ENCODE assay signal across 1 cellular context in genomic region chr2:224027070-224027469, GRCh38.
TF ChIP-seq lines count a peak whose summit lies in the region.

No MANE protein-coding gene starts in this region.

TF ChIP-seq in K562, 482 proteins besides CTCF, POLR2A, EP300 and RAD21 (continued from another document):
- TF ChIP-seq RBM14 (IDR thresholded peaks at IDR 0.05; ENCODE audit: borderline replicate concordance, insufficient read depth, low read depth, low read length) (no peak), KLF10 (CRISPR knock-in tag; IDR thresholded peaks at IDR 0.05) (no peak), MEIS2 (IDR thresholded peaks at IDR 0.05; ENCODE audit: partially characterized antibody) (peak; percentile 15), ZNF253 (CRISPR knock-in tag; conservative IDR thresholded peaks at IDR 0.05) (no peak), ZNF133 (CRISPR knock-in tag; IDR thresholded peaks at IDR 0.05) (no peak), BCLAF1 (IDR thresholded peaks at IDR 0.05; ENCODE audit: borderline replicate concordance in 1 of 2, control insufficient read depth in 1 of 2, low read depth in 2 of 2, low read length in 1 of 2) (no peak), PBX2 (CRISPR knock-in tag; IDR thresholded peaks at IDR 0.05; ENCODE audit: low read depth) (no peak), PBX2 (tag; conservative IDR thresholded peaks at IDR 0.05; ENCODE audit: low read depth) (no peak), CBX8 (IDR thresholded peaks at IDR 0.05; ENCODE audit: borderline replicate concordance, extremely low read depth, low read depth, low read length, poor library complexity, severe bottlenecking) (no peak), ETS2 (tag; IDR thresholded peaks at IDR 0.05; ENCODE audit: borderline replicate concordance, poor library complexity, severe bottlenecking) (no peak)
- TF ChIP-seq, protein P1, sequence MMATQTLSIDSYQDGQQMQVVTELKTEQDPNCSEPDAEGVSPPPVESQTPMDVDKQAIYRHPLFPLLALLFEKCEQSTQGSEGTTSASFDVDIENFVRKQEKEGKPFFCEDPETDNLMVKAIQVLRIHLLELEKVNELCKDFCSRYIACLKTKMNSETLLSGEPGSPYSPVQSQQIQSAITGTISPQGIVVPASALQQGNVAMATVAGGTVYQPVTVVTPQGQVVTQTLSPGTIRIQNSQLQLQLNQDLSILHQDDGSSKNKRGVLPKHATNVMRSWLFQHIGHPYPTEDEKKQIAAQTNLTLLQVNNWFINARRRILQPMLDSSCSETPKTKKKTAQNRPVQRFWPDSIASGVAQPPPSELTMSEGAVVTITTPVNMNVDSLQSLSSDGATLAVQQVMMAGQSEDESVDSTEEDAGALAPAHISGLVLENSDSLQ (IDR thresholded peaks at IDR 0.05), result peak; percentile 53
